In the genomic region with DNA sequence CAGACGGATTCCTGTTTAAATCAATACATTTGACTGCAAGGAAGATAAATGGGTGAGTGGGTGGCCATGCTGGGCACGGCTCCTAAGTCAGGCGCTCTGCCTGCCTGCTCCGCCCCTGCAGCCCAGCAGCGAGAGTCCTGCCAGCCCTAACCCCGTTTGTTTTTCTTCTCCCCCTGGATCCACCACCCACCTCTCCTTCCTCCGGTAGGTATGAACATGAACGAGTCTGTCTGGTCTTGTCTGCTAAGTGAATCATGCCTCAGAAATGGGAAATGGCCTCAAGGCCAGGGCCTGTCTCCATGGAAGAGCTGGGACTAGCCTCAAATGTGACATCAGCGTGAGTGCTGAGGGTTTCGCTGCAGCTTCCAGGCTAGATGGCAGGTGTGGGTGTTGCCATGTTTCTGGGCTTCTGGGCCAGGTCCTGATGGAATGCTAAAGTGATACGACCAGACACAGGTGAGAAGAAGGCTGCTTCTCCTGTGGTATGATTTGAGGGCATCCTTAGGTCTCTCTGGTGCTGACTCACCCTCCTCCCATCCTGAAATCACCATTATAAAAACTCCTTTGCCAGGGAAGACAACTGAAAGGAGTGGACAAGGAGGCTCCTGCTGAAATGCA, we compare ENCODE assay signal across 8 cellular contexts. TPM values are rescaled to one million over a fixed set of nuclear protein-coding genes. Genes with fewer than 3 reads are reported as not detected.
A peak's percentile ranks its signal among the peaks of the same experiment; 100 is the strongest.
DNase-seq lines count a peak whose midpoint lies in the region; ATAC-seq and TF ChIP-seq lines count a peak whose summit lies in the region.

No MANE protein-coding gene starts in this region.

- H3K9me3 Mint-ChIP-seq in progenitor cell of endocrine pancreas (ENCODE audit: low read depth) = no peaks in the 10 kb centered on the region
- H3K9me3 Mint-ChIP-seq in activated CD4-positive, alpha-beta T cell treated with anti-CD3 and anti-CD28 coated beads, Interleukin-2, amount 10 ng/mL, durations not matched to agents 24 days and 14 days = no peaks in the 10 kb centered on the region

- no peak for TF ChIP-seq POLR2A in heart left ventricle (IDR thresholded peaks at IDR 0.05)

- intact Hi-C loops in heart left ventricle (cut with DNase I) = no loop called here
- intact Hi-C loops in activated CD4-positive, alpha-beta T cell treated with anti-CD3 and anti-CD28 coated beads, Interleukin-2, amount 10 ng/mL, durations not matched to agents 24 days and 14 days (cut with micrococcal nuclease) = loop anchor here (10.0 kb wide), 2 partner anchors 217 to 1767 kb away; a partner anchor contains a TSS

- ATAC-seq in heart left ventricle (peak in 3 of 4 donors; percentile 23 to 47 (median 36)), GM21576 (IDR thresholded peaks at IDR 0.05; ENCODE audit: unreplicated experiment) (no peak), GM18520 (IDR thresholded peaks at IDR 0.05; ENCODE audit: unreplicated experiment) (no peak)

- H3K9ac ChIP-seq in GM23248 (peak overlapping the region; percentile 58), MM.1S (ENCODE audit: low read length) (no peak overlapping the region)

- in situ Hi-C loops in GM23248 (cut with MboI) = no loop called here

- DNase-seq in GM23248 = peak; percentile 92
- peak; percentile 61 for DNase-seq in SW480 (ENCODE audit: low spot score)
- no peak for DNase-seq in heart left ventricle
- no peak for DNase-seq in progenitor cell of endocrine pancreas (ENCODE audit: low spot score, unreplicated experiment)
- DNase-seq in MM.1S = no peak
- no peak for DNase-seq in activated CD4-positive, alpha-beta T cell treated with anti-CD3 and anti-CD28 coated beads, Interleukin-2, amount 10 ng/mL, durations not matched to agents 24 days and 14 days

- peak overlapping the region; percentile 56 for H2AFZ ChIP-seq in GM23248
- no peak overlapping the region for H2AFZ ChIP-seq in MM.1S (ENCODE audit: low read length)

- H3K4me1 ChIP-seq in GM23248 (ENCODE audit: insufficient read depth) (peaks cover 45% of the 10 kb centered on the region), heart left ventricle (peaks cover 0 to 53% (median 18%) of the 10 kb centered on the region in 12 donors), MM.1S (ENCODE audit: low read length) (0 out of 2 replicates have a peak, but pooled peaks cover 9% of the 10 kb centered on the region)

- H3K79me2 ChIP-seq in GM23248 (ENCODE audit: insufficient read depth) (peaks cover 23% of the 10 kb centered on the region), MM.1S (ENCODE audit: low read length) (peaks cover 19% of the 10 kb centered on the region)

- H3K4me3 Mint-ChIP-seq in progenitor cell of endocrine pancreas (ENCODE audit: low read depth) = peak overlapping the region; percentile 61
- no peak overlapping the region for H3K4me3 Mint-ChIP-seq in activated CD4-positive, alpha-beta T cell treated with anti-CD3 and anti-CD28 coated beads, Interleukin-2, amount 10 ng/mL, durations not matched to agents 24 days and 14 days

- WGBS in GM23248 (ENCODE audit: low coverage in 1 of 2, low lambda C conversion rate in 2 of 2, missing lambda C conversion rate in 2 of 2), 2 experiments = 2% methylated on average over 11 of the region's 11 CpGs
- WGBS in heart left ventricle, 4 donors = 46 to 54% (median 52%) methylated on average over 11 of the region's 11 CpGs

- H3K9me3 ChIP-seq in GM23248 (ENCODE audit: low read depth) (no peaks in the 10 kb centered on the region), heart left ventricle (no peaks in the 10 kb centered on the region), MM.1S (replicated peaks; ENCODE audit: insufficient read depth, low read length) (no peaks in the 10 kb centered on the region)

- H3K36me3 Mint-ChIP-seq in progenitor cell of endocrine pancreas (ENCODE audit: insufficient read depth) = no peaks in the 10 kb centered on the region
- no peaks in the 10 kb centered on the region for H3K36me3 Mint-ChIP-seq in activated CD4-positive, alpha-beta T cell treated with anti-CD3 and anti-CD28 coated beads, Interleukin-2, amount 10 ng/mL, durations not matched to agents 24 days and 14 days (ENCODE audit: low read depth)

- H3K27me3 Mint-ChIP-seq in progenitor cell of endocrine pancreas = no peaks in the 10 kb centered on the region
- peaks cover 20% of the 10 kb centered on the region for H3K27me3 Mint-ChIP-seq in activated CD4-positive, alpha-beta T cell treated with anti-CD3 and anti-CD28 coated beads, Interleukin-2, amount 10 ng/mL, durations not matched to agents 24 days and 14 days

- H3F3A ChIP-seq in GM23248 (ENCODE audit: insufficient read depth) = peaks cover 37% of the 10 kb centered on the region
- no peaks in the 10 kb centered on the region for H3F3A ChIP-seq in MM.1S (ENCODE audit: insufficient read depth, low read length)

- H3K27ac Mint-ChIP-seq in progenitor cell of endocrine pancreas = peak overlapping the region; percentile 75
- H3K27ac Mint-ChIP-seq in activated CD4-positive, alpha-beta T cell treated with anti-CD3 and anti-CD28 coated beads, Interleukin-2, amount 10 ng/mL, durations not matched to agents 24 days and 14 days = no peak overlapping the region

- H4K20me1 ChIP-seq in GM23248 (ENCODE audit: insufficient read depth) = no peaks in the 10 kb centered on the region
- no peaks in the 10 kb centered on the region for H4K20me1 ChIP-seq in MM.1S (ENCODE audit: insufficient read depth, low read length)

- H3K4me2 ChIP-seq in GM23248 (ENCODE audit: unreplicated experiment) (peak overlapping the region; percentile 81), MM.1S (ENCODE audit: low read depth, low read length) (no peak overlapping the region)

- H3K27ac ChIP-seq in GM23248 = peak overlapping the region; percentile 87
- peak overlapping the region in 11 of 12 donors; percentile 19 to 98 (median 68) for H3K27ac ChIP-seq in heart left ventricle
- H3K27ac ChIP-seq in MM.1S (ENCODE audit: low read length) = no peak overlapping the region

- no peaks in the 10 kb centered on the region for H3K9me2 ChIP-seq in GM23248 (ENCODE audit: insufficient read depth)
- no peaks in the 10 kb centered on the region for H3K9me2 ChIP-seq in MM.1S (replicated peaks; ENCODE audit: insufficient read depth, low read length)

- H3K36me3 ChIP-seq in GM23248 (ENCODE audit: low read depth) = no peaks in the 10 kb centered on the region
- no peaks in the 10 kb centered on the region for H3K36me3 ChIP-seq in heart left ventricle
- H3K36me3 ChIP-seq in MM.1S (replicated peaks; ENCODE audit: insufficient read depth, low read length) = no peaks in the 10 kb centered on the region

- H3K27me3 ChIP-seq in GM23248 (replicated peaks; ENCODE audit: insufficient read depth) = no peaks in the 10 kb centered on the region
- H3K27me3 ChIP-seq in heart left ventricle = no peaks in the 10 kb centered on the region
- H3K27me3 ChIP-seq in MM.1S (replicated peaks; ENCODE audit: insufficient read depth, low read length) = no peaks in the 10 kb centered on the region

- peaks cover 35% of the 10 kb centered on the region for H3K4me1 Mint-ChIP-seq in progenitor cell of endocrine pancreas (ENCODE audit: low read depth)
- H3K4me1 Mint-ChIP-seq in activated CD4-positive, alpha-beta T cell treated with anti-CD3 and anti-CD28 coated beads, Interleukin-2, amount 10 ng/mL, durations not matched to agents 24 days and 14 days = peaks cover 12% of the 10 kb centered on the region

- TF ChIP-seq CTCF in heart left ventricle (IDR thresholded peaks at IDR 0.05) (no peak), progenitor cell of endocrine pancreas (IDR thresholded peaks at IDR 0.05; ENCODE audit: unreplicated experiment) (no peak), MM.1S (IDR thresholded peaks at IDR 0.05; ENCODE audit: low read length) (no peak)

- H3K4me3 ChIP-seq in GM23248 (peak overlapping the region; percentile 59), heart left ventricle (no peak overlapping the region), MM.1S (ENCODE audit: low read length) (no peak overlapping the region)

RNA-seq across cellular contexts. Expression of a gene that starts 5.6 kb away (rescaled TPM):
- total RNA-seq in GM23248 (2014; rRNA removed; shearing (Covaris generic)) = 33.9 and 36.2 TPM in 2 replicates
- polyA plus RNA-seq in GM23248 (2016; fragmentation: Nextera tagmentation; extraction: Ambion mirVana) (15.7 and 16.0 TPM in 2 replicates), heart left ventricle (10 to 100 TPM in 1 of 2 donors, 1 to 10 TPM in 1; 9.3 to 52.7 TPM)
- total RNA-seq in heart left ventricle (10 to 100 TPM; 30.2 to 94.0 (median 61.2) TPM), progenitor cell of endocrine pancreas (45.9 and 50.5 TPM in 2 replicates)
- total RNA-seq in activated CD4-positive, alpha-beta T cell treated with anti-CD3 and anti-CD28 coated beads, Interleukin-2, amount 10 ng/mL, durations not matched to agents 24 days and 14 days = 46.2 and 51.6 TPM in 2 replicates

RNA-seq across cellular contexts. Expression of a gene that starts 42.4 kb away (rescaled TPM):
- total RNA-seq in GM23248 (2014; rRNA removed; shearing (Covaris generic)) = 12.3 and 17.4 TPM in 2 replicates
- 3.8 TPM in 2 replicates for polyA plus RNA-seq in GM23248 (2016; fragmentation: Nextera tagmentation; extraction: Ambion mirVana)
- total RNA-seq in heart left ventricle = 10 to 100 TPM in 3 of 9 donors, 1 to 10 TPM in 6; 5.6 to 24.1 (median 8.9) TPM
- polyA plus RNA-seq in heart left ventricle = 10 to 100 TPM in 1 of 2 donors, 1 to 10 TPM in 1; 8.6 to 19.0 TPM
- total RNA-seq in progenitor cell of endocrine pancreas = 46.6 and 48.4 TPM in 2 replicates
- total RNA-seq in activated CD4-positive, alpha-beta T cell treated with anti-CD3 and anti-CD28 coated beads, Interleukin-2, amount 10 ng/mL, durations not matched to agents 24 days and 14 days = 99.0 and 102 TPM in 2 replicates

Comparison
In these comparisons a context has a peak if more than half of its experiments do, and no peak if none do; other contexts are left out.
1. DNase-seq: peak in GM23248 (single experiment) and SW480 (single experiment); none in heart left ventricle (0 of 5), progenitor cell of endocrine pancreas (single experiment), MM.1S (single experiment) and activated CD4-positive, alpha-beta T cell treated with anti-CD3 and anti-CD28 coated beads, Interleukin-2, amount 10 ng/mL, durations not matched to agents 24 days and 14 days (single experiment).
2. ATAC-seq: peak in heart left ventricle (3 of 4); none in GM21576 (single experiment) and GM18520 (single experiment).